ENCODE assay signal across 25 cellular contexts in the genomic region with DNA sequence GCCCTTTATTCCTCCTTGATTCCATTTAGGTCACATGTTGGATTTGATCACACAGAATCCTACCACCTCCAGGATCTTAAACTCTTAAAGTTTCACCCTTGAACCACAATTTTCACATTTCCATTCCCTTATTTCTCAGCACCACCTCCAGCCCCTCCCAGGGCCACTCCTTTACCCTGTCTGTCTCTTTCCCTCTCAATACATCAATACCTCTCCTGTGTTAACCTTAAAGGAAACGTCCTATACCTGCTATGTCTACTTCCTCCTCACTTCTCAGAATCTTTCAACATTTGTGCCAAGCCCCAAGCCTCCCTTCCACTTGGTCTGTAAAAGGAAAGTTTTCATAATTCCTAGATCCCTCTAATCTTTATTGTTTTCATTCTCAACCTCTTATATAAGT.
A peak's percentile ranks its signal among the peaks of the same experiment; 100 is the strongest.
DNase-seq lines count a peak whose midpoint lies in the region; ATAC-seq, FAIRE-seq and TF ChIP-seq lines count a peak whose summit lies in the region.
"Had no signal": no experiment of that assay in that cellular context is flagged by ENCODE, and none has a peak within 500 bp of the region (broad histone marks: within the 10 kb centered on the region; RNA-seq: fewer than 3 reads in every experiment).

No MANE protein-coding gene starts in this region.

- intact Hi-C loops in left colon (cut with DNase I, micrococcal nuclease): no loop called here
- intact Hi-C loops in aorta (cut with DNase I): loop anchor here in 1 of 2 donors (10.0 kb wide), 1 partner anchor 157 kb away; the partner anchor contains the start of gene BAZ2B
- intact Hi-C loops in kidney (cut with DNase I): no loop called here

- H3K27ac Mint-ChIP-seq in activated naive CD4-positive, alpha-beta T cell treated with anti-CD3 and anti-CD28 coated beads, Interleukin-2, amount 10 ng/mL, durations not matched to agents 7 days and 5 days: peak overlapping the region; percentile 6
- peak overlapping the region; percentile 0 for H3K27ac Mint-ChIP-seq in T-helper 17 cell

- no peak overlapping the region for H3K4me3 Mint-ChIP-seq in activated naive CD4-positive, alpha-beta T cell treated with anti-CD3 and anti-CD28 coated beads, Interleukin-2, amount 10 ng/mL, durations not matched to agents 7 days and 5 days
- H3K4me3 Mint-ChIP-seq in T-helper 17 cell: no peak overlapping the region

- H3K4me3 ChIP-seq in aorta (ENCODE audit: low read length in 2 of 2): no peak overlapping the region
- H3K4me3 ChIP-seq in kidney (ENCODE audit: low read length in 2 of 2): no peak overlapping the region
- H3K4me3 ChIP-seq: gastrocnemius medialis, SK-N-MC, tibial artery had no signal

- H3K27me3 ChIP-seq in aorta (ENCODE audit: control insufficient read depth in 1 of 2, insufficient read depth in 2 of 2, low read length in 1 of 2): no peaks in the 10 kb centered on the region
- H3K27me3 ChIP-seq: gastrocnemius medialis, tibial artery had no signal

- H3K27ac ChIP-seq in aorta (ENCODE audit: low read depth in 1 of 2, low read length in 2 of 2) (peak overlapping the region in 1 of 2 donors; percentile 17), kidney (ENCODE audit: low read depth in 2 of 2, low read length in 2 of 2) (no peak overlapping the region)
- H3K27ac ChIP-seq: gastrocnemius medialis, SK-N-MC, tibial artery, VCaP had no signal

- no peak for TF ChIP-seq CTCF in kidney (IDR thresholded peaks at IDR 0.05; ENCODE audit: borderline replicate concordance, extremely low read depth, insufficient read depth)

- H3K27me3 Mint-ChIP-seq in activated naive CD4-positive, alpha-beta T cell treated with anti-CD3 and anti-CD28 coated beads, Interleukin-2, amount 10 ng/mL, durations not matched to agents 7 days and 5 days: no peaks in the 10 kb centered on the region
- no peaks in the 10 kb centered on the region for H3K27me3 Mint-ChIP-seq in T-helper 17 cell

- 10 to 15% methylated on average over 1 of the region's 1 CpG for WGBS in aorta, 2 donors

- peaks cover 1% of the 10 kb centered on the region for H3K9me3 Mint-ChIP-seq in activated naive CD4-positive, alpha-beta T cell treated with anti-CD3 and anti-CD28 coated beads, Interleukin-2, amount 10 ng/mL, durations not matched to agents 7 days and 5 days

- H3K4me1 Mint-ChIP-seq in activated naive CD4-positive, alpha-beta T cell treated with anti-CD3 and anti-CD28 coated beads, Interleukin-2, amount 10 ng/mL, durations not matched to agents 7 days and 5 days: peaks cover 31% of the 10 kb centered on the region
- H3K4me1 Mint-ChIP-seq in T-helper 17 cell: peaks cover 15% of the 10 kb centered on the region

- H3K4me1 ChIP-seq in aorta (ENCODE audit: control insufficient read depth in 1 of 2, insufficient read depth in 2 of 2, low read length in 2 of 2) (no peaks in the 10 kb centered on the region), kidney (ENCODE audit: control insufficient read depth in 1 of 2, insufficient read depth in 1 of 2, low read depth in 1 of 2, low read length in 2 of 2) (no peaks in the 10 kb centered on the region)

- no peaks in the 10 kb centered on the region for H3K36me3 Mint-ChIP-seq in activated naive CD4-positive, alpha-beta T cell treated with anti-CD3 and anti-CD28 coated beads, Interleukin-2, amount 10 ng/mL, durations not matched to agents 7 days and 5 days
- peaks cover 2% of the 10 kb centered on the region for H3K36me3 Mint-ChIP-seq in T-helper 17 cell (ENCODE audit: low read depth)

- H3K36me3 ChIP-seq in aorta (ENCODE audit: control insufficient read depth in 1 of 2, insufficient read depth in 2 of 2, low read length in 1 of 2) (no peaks in the 10 kb centered on the region), kidney (ENCODE audit: control insufficient read depth in 1 of 2, insufficient read depth in 2 of 2, low read length in 2 of 2) (no peaks in the 10 kb centered on the region)
- H3K36me3 ChIP-seq: gastrocnemius medialis, tibial artery had no signal

- CTCF ChIA-PET in activated naive CD4-positive, alpha-beta T cell treated with anti-CD3 and anti-CD28 coated beads, Interleukin-2, amount 10 ng/mL, durations not matched to agents 7 days and 5 days (lab: Charles Lee): no interaction called here

- no peak for DNase-seq in activated naive CD4-positive, alpha-beta T cell treated with anti-CD3 and anti-CD28 coated beads, Interleukin-2, amount 10 ng/mL, durations not matched to agents 7 days and 5 days
- no peak for DNase-seq in activated naive CD4-positive, alpha-beta T cell treated with Interleukin-2 at 50 U/mL for 16 hours
- DNase-seq in T-helper 17 cell: no peak
- peak in 1 of 2 donors; percentile 15 for DNase-seq in left colon
- DNase-seq in aorta: no peak
- DNase-seq in activated CD8-positive, alpha-beta memory T cell treated with anti-CD3 and anti-CD28 coated beads for 24 hours: no peak
- DNase-seq in effector CD4-positive, alpha-beta T cell: no peak
- no peak for DNase-seq in kidney
- DNase-seq: activated CD4-positive, alpha-beta T cell treated with anti-CD3 and anti-CD28 coated beads, Interleukin-2, amount 50 U/mL, for 1 hour; activated effector memory CD4-positive, alpha-beta T cell treated with anti-CD3 and anti-CD28 coated beads, Interleukin-2, amount 50 U/mL, for 16 hours; caudate nucleus; gastrocnemius medialis; HCEC 1CT; KG1; NCI-H1694 treated with DMSO at 0.1 percent for 48 hours; NCI-H526 treated with DMSO at 0.1 percent for 48 hours; retina; RPMI8226; stimulated activated CD4-positive, alpha-beta T cell treated with anti-CD3 and anti-CD28 coated beads, Interleukin-4, amount 100 ng/mL, for 1 hour; stimulated activated naive CD8-positive, alpha-beta T cell treated with anti-CD3 and anti-CD28 coated beads, Interleukin-15, Interleukin-2, amounts not matched to agents 100 U/mL and 50 U/mL, for 24 hours; tibial artery had no signal

- H3K9me3 ChIP-seq in T-helper 17 cell (ENCODE audit: control insufficient read depth, low read length, poor library complexity, severe bottlenecking) (no peaks in the 10 kb centered on the region), aorta (ENCODE audit: control insufficient read depth, low read length) (no peaks in the 10 kb centered on the region), kidney (ENCODE audit: control insufficient read depth in 1 of 2, low read length in 2 of 2) (no peaks in the 10 kb centered on the region)
- H3K9me3 ChIP-seq: gastrocnemius medialis, tibial artery had no signal

- ATAC-seq in T-helper 17 cell: no peak
- ATAC-seq in left colon: peak; percentile 85
- peak; percentile 22 for ATAC-seq in aorta (ENCODE audit: low FRiP score)
- ATAC-seq: esophagus mucosa; gastrocnemius medialis; stimulated activated naive CD8-positive, alpha-beta T cell treated with anti-CD3 and anti-CD28 coated beads, Interleukin-15, Interleukin-2, amounts not matched to agents 100 U/mL and 50 U/mL, for 24 hours had no signal

- H3K9ac ChIP-seq in kidney (ENCODE audit: low read length in 2 of 2): no peak overlapping the region

- FAIRE-seq in kidney (lab: Jason Lieb, UNC): no peak
- FAIRE-seq: D721Med had no signal
